Comparison of ENCODE assay signal across 10 cellular contexts in genomic region chr1:1907098-1907736, GRCh38. TPM values are rescaled to one million over a fixed set of nuclear protein-coding genes. Genes with fewer than 3 reads are reported as not detected.
DNase-seq lines count a peak whose midpoint lies in the region; ATAC-seq lines count a peak whose summit lies in the region.
"Had no signal": no experiment of that assay in that cellular context is flagged by ENCODE, and none has a peak within 500 bp of the region (broad histone marks: within the 10 kb centered on the region; RNA-seq: fewer than 3 reads in every experiment).

No MANE protein-coding gene starts in this region.

- no peak overlapping the region for H2BK5ac ChIP-seq in mesendoderm (ENCODE audit: low read length)

- H3K4me3 Mint-ChIP-seq in T-helper 17 cell: no peak overlapping the region

- H3K23ac ChIP-seq in mesendoderm (ENCODE audit: low read length): no peak overlapping the region

- no CpG with 5 or more reads among the region's 8 CpGs for WGBS in mesendoderm (ENCODE audit: extremely low coverage, insufficient coverage, low lambda C conversion rate)

- DNase-seq in DMS153 treated with DMSO at 0.1 percent for 48 hours (lab: John Stamatoyannopoulos, UW; ENCODE audit: unreplicated experiment) (peak; percentile 95), T-helper 17 cell (no peak), mesendoderm (peak; percentile 47), amygdala (lab: John Stamatoyannopoulos, UW) (no peak)
- DNase-seq: stimulated activated CD4-positive, alpha-beta T cell treated with anti-CD3 and anti-CD28 coated beads, Interleukin-12 subunit alpha, Interleukin-12 subunit beta, amount 100 ng/mL, for 4 hours had no signal

- H3K4me2 ChIP-seq in mesendoderm (ENCODE audit: low read length): no peak overlapping the region

- H3K56ac ChIP-seq in mesendoderm (ENCODE audit: low read length): no peak overlapping the region

- H3K27me3 Mint-ChIP-seq in T-helper 17 cell: no peaks in the 10 kb centered on the region

- no peak overlapping the region for H2BK120ac ChIP-seq in mesendoderm (ENCODE audit: low read depth, low read length)

- no peak overlapping the region for H3K4me3 ChIP-seq in mesendoderm (ENCODE audit: low read length)

- no peaks in the 10 kb centered on the region for H3K9me3 ChIP-seq in T-helper 17 cell (ENCODE audit: control insufficient read depth, low read length, poor library complexity, severe bottlenecking)
- H3K9me3 ChIP-seq: tibial nerve had no signal

- H3K36me3 Mint-ChIP-seq in T-helper 17 cell (ENCODE audit: low read depth): no peaks in the 10 kb centered on the region

- H4K5ac ChIP-seq in mesendoderm (ENCODE audit: low read length): no peak overlapping the region

- peak overlapping the region; percentile 60 for H3K27ac Mint-ChIP-seq in T-helper 17 cell

- H3K4me1 Mint-ChIP-seq in T-helper 17 cell: peaks cover 14% of the 10 kb centered on the region

- ATAC-seq in HG02678 (IDR thresholded peaks at IDR 0.05; ENCODE audit: unreplicated experiment) (peak; percentile 32), T-helper 17 cell (no peak), GM18520 (IDR thresholded peaks at IDR 0.05; ENCODE audit: unreplicated experiment) (no peak), HG03025 (IDR thresholded peaks at IDR 0.05; ENCODE audit: low FRiP score, unreplicated experiment) (no peak), GM19467 (IDR thresholded peaks at IDR 0.05; ENCODE audit: unreplicated experiment) (no peak)

- no peaks in the 10 kb centered on the region for H3K4me1 ChIP-seq in mesendoderm (ENCODE audit: control insufficient read depth, low read depth, low read length)

- H3K4ac ChIP-seq in mesendoderm (ENCODE audit: low read depth, low read length): no peak overlapping the region

- H4K8ac ChIP-seq in mesendoderm (ENCODE audit: low read depth, low read length): no peak overlapping the region

- no peak overlapping the region for H3K9ac ChIP-seq in mesendoderm (ENCODE audit: low read length)

- H3K27ac ChIP-seq in mesendoderm (ENCODE audit: low read depth, low read length): no peak overlapping the region

- H3K79me1 ChIP-seq in mesendoderm (ENCODE audit: low read length): no peaks in the 10 kb centered on the region

- H2AK5ac ChIP-seq in mesendoderm (ENCODE audit: low read length): no peak overlapping the region

- no peak overlapping the region for H2BK15ac ChIP-seq in mesendoderm (replicated peaks; ENCODE audit: low read depth)

- H3K36me3 ChIP-seq in mesendoderm (ENCODE audit: control insufficient read depth, insufficient read depth, low read length): no peaks in the 10 kb centered on the region
- H3K36me3 ChIP-seq: tibial nerve had no signal

- no peak overlapping the region for H3K18ac ChIP-seq in mesendoderm (ENCODE audit: low read length)

- no peaks in the 10 kb centered on the region for H3K27me3 ChIP-seq in mesendoderm (ENCODE audit: insufficient read depth, low read length, poor library complexity)
- H3K27me3 ChIP-seq: tibial nerve had no signal

- H3K79me2 ChIP-seq in mesendoderm (ENCODE audit: control insufficient read depth, insufficient read depth, low read length): no peaks in the 10 kb centered on the region

RNA-seq across cellular contexts. Expression of gene CALML6, which starts 7.8 kb away (rescaled TPM):
- total RNA-seq in T-helper 17 cell: under 1 TPM; 0.35 to 0.55 TPM
- polyA plus RNA-seq in mesendoderm (2013, experiment 1 of 2): 0.27 TPM
- polyA plus RNA-seq in mesendoderm (2013, experiment 2 of 2): 0.22 TPM

RNA-seq across cellular contexts. Expression of gene TMEM52, which starts 11.9 kb away (rescaled TPM):
- total RNA-seq in T-helper 17 cell: under 1 TPM in 1 of 2 donors, not detected in 1; 0.52 TPM
- polyA plus RNA-seq in mesendoderm (2013, experiment 1 of 2): 9.0 TPM
- polyA plus RNA-seq in mesendoderm (2013, experiment 2 of 2): 8.8 TPM

RNA-seq across cellular contexts. Expression of gene GNB1, which starts 16.3 kb away (rescaled TPM):
- 100 to 1,000 TPM; 236 to 255 TPM for total RNA-seq in T-helper 17 cell
- polyA plus RNA-seq in mesendoderm (2013, experiment 1 of 2): 227 TPM
- polyA plus RNA-seq in mesendoderm (2013, experiment 2 of 2): 228 TPM

Comparison
In these comparisons a context has a peak if more than half of its experiments do, and no peak if none do; other contexts are left out.
1. DNase-seq: peak in DMS153 treated with DMSO at 0.1 percent for 48 hours (single experiment) and mesendoderm (single experiment); none in T-helper 17 cell (0 of 3) and amygdala (0 of 56).